Comparison of ENCODE assay signal across 8 cellular contexts in genomic region chr4:127698789-127699200, GRCh38. TPM values are rescaled to one million over a fixed set of nuclear protein-coding genes. Genes with fewer than 3 reads are reported as not detected.
DNase-seq lines count a peak whose midpoint lies in the region; ATAC-seq and TF ChIP-seq lines count a peak whose summit lies in the region.

No MANE protein-coding gene starts in this region.

- no peak overlapping the region for H3K4me2 ChIP-seq in fibroblast of lung (ENCODE audit: extremely low read depth, insufficient read depth, low read length)

- TF ChIP-seq CTCF in GM12864 (IDR thresholded peaks at IDR 0.05; ENCODE audit: low read depth, low read length, missing control alignments) (no peak), fibroblast of lung (conservative IDR thresholded peaks at IDR 0.05 in 1 of 2, IDR thresholded peaks at IDR 0.05 in 1 of 2; ENCODE audit: low read depth in 1 of 2, low read length in 2 of 2) (no peak), ascending aorta (IDR thresholded peaks at IDR 0.05) (no peak)

- H3K9me3 ChIP-seq in fibroblast of lung (ENCODE audit: control insufficient read depth, insufficient read depth, low read depth, low read length) (no peaks in the 10 kb centered on the region), ascending aorta (no peaks in the 10 kb centered on the region)

- H3K36me3 ChIP-seq in fibroblast of lung (ENCODE audit: control insufficient read depth, insufficient read depth, low read length) (no peaks in the 10 kb centered on the region), ascending aorta (peaks cover 4 to 5% of the 10 kb centered on the region in 2 donors)

- H4K20me1 ChIP-seq in fibroblast of lung (ENCODE audit: control insufficient read depth, extremely low read depth, insufficient read depth, low read length): no peaks in the 10 kb centered on the region

- DNase-seq in GM12864 (ENCODE audit: low read depth) (peak; percentile 57), Kasumi-1 (lab: John Stamatoyannopoulos, UW) (peak; percentile 65 to 66), fibroblast of lung (ENCODE audit: low read depth in 2 of 2) (peak; percentile 61 to 94), T1000 (lab: John Stamatoyannopoulos, UW) (no peak), ascending aorta (ENCODE audit: low spot score in 2 of 2) (no peak)
- no peak for DNase-seq in stimulated activated CD4-positive, alpha-beta T cell treated with anti-CD3 and anti-CD28 coated beads, Interleukin-1b, Interleukin-23, amount 100 ng/mL, for 48 hours
- no peak for DNase-seq in activated CD4-positive, CD25-positive, alpha-beta regulatory T cell (lab: John Stamatoyannopoulos, UW)

- H3K4me3 ChIP-seq in GM12864 (ENCODE audit: low read depth, low read length) (no peak overlapping the region), fibroblast of lung (replicated peaks in 1 of 4; ENCODE audit: control extremely low read depth in 1 of 4, insufficient read depth in 1 of 4, low read depth in 3 of 4, low read length in 4 of 4) (no peak overlapping the region), ascending aorta (no peak overlapping the region)

- H3K27ac ChIP-seq in fibroblast of lung (ENCODE audit: insufficient read depth, low read length): no peak overlapping the region
- H3K27ac ChIP-seq in ascending aorta: no peak overlapping the region

- no peaks in the 10 kb centered on the region for H3K27me3 ChIP-seq in fibroblast of lung (ENCODE audit: control insufficient read depth, insufficient read depth, low read length)
- H3K27me3 ChIP-seq in ascending aorta: no peaks in the 10 kb centered on the region

- H2AFZ ChIP-seq in fibroblast of lung (ENCODE audit: low read length): no peak overlapping the region

- peak; percentile 100 for ATAC-seq in GM21825 (IDR thresholded peaks at IDR 0.05; ENCODE audit: unreplicated experiment)

- intact Hi-C loops in ascending aorta (cut with DNase I): no loop called here

- H3K4me1 ChIP-seq in fibroblast of lung (ENCODE audit: control insufficient read depth, extremely low read depth, insufficient read depth, low read length) (no peaks in the 10 kb centered on the region), ascending aorta (no peaks in the 10 kb centered on the region)

- no peaks in the 10 kb centered on the region for H3K79me2 ChIP-seq in fibroblast of lung (ENCODE audit: control insufficient read depth, insufficient read depth, low read length)

- no peak overlapping the region for H3K9ac ChIP-seq in fibroblast of lung (ENCODE audit: insufficient read depth, low read length)

RNA-seq across cellular contexts. Expression of gene SLC25A31, which starts 31.4 kb away (rescaled TPM):
- total RNA-seq in fibroblast of lung (not detected in 2 replicates), ascending aorta (not detected)
- not detected in 2 replicates for polyA plus RNA-seq in fibroblast of lung
- not detected in 2 replicates for polyA plus RNA-seq in fibroblast of lung (2012)
- polyA minus RNA-seq in fibroblast of lung (ENCODE audit: low replicate concordance): not detected in 2 replicates

Comparison
In these comparisons a context has a peak if more than half of its experiments do, and no peak if none do; other contexts are left out.
1. DNase-seq: peak in GM12864 (single experiment), Kasumi-1 (2 of 2) and fibroblast of lung (2 of 2); none in T1000 (single experiment), stimulated activated CD4-positive, alpha-beta T cell treated with anti-CD3 and anti-CD28 coated beads, Interleukin-1b, Interleukin-23, amount 100 ng/mL, for 48 hours (single experiment), activated CD4-positive, CD25-positive, alpha-beta regulatory T cell (0 of 4) and ascending aorta (0 of 2).